8 cellular contexts compared by ENCODE assay signal in genomic region chr15:74725241-74725774, GRCh38. TPM values are rescaled to one million over a fixed set of nuclear protein-coding genes. Genes with fewer than 3 reads are reported as not detected.
DNase-seq lines count a peak whose midpoint lies in the region; ATAC-seq and FAIRE-seq lines count a peak whose summit lies in the region.

TSS of gene CYP1A1 (minus strand) at chr15:74725528. CDS start at chr15:74723097, 2,431 bp downstream.

- no peaks in the 10 kb centered on the region for H3K4me1 ChIP-seq in iPS-18a (ENCODE audit: control insufficient read depth, low read depth, low read length)
- peaks cover 0 to 2% of the 10 kb centered on the region in 2 donors for H3K4me1 ChIP-seq in small intestine (ENCODE audit: control insufficient read depth in 2 of 2, insufficient read depth in 1 of 2, low read depth in 1 of 2, low read length in 1 of 2)

- H3K4me1 Mint-ChIP-seq in activated naive CD8-positive, alpha-beta T cell treated with anti-CD3 and anti-CD28 coated beads, Interleukin-2, amount 50 U/mL, for 24 hours: peaks cover 13% of the 10 kb centered on the region

- peaks cover 25% of the 10 kb centered on the region for H3K27me3 Mint-ChIP-seq in activated naive CD8-positive, alpha-beta T cell treated with anti-CD3 and anti-CD28 coated beads, Interleukin-2, amount 50 U/mL, for 24 hours

- no peaks in the 10 kb centered on the region for H3K9me3 Mint-ChIP-seq in activated naive CD8-positive, alpha-beta T cell treated with anti-CD3 and anti-CD28 coated beads, Interleukin-2, amount 50 U/mL, for 24 hours

- FAIRE-seq in GM18507 (lab: Jason Lieb, UNC): peak; percentile 51
- FAIRE-seq in small intestine (lab: Jason Lieb, UNC): no peak

- no peaks in the 10 kb centered on the region for H3K9me3 ChIP-seq in iPS-18a (ENCODE audit: control insufficient read depth, low read depth, low read length)
- no peaks in the 10 kb centered on the region for H3K9me3 ChIP-seq in small intestine (ENCODE audit: control insufficient read depth, low read depth)

- DNase-seq in GM18507 (ENCODE audit: extremely low spot score, insufficient read length, low read depth): no peak
- peak; percentile 36 for DNase-seq in OCI-M1 (lab: John Stamatoyannopoulos, UW)
- peak; percentile 23 for DNase-seq in activated naive CD8-positive, alpha-beta T cell treated with anti-CD3 and anti-CD28 coated beads, Interleukin-2, amount 50 U/mL, for 24 hours
- peak; percentile 67 for DNase-seq in small intestine

- H3K9ac ChIP-seq in iPS-18a (ENCODE audit: low read length): no peak within 1 kb of the TSS

- peaks cover 37% of the 10 kb centered on the region for H3K27me3 ChIP-seq in iPS-18a (ENCODE audit: control insufficient read depth, insufficient read depth, low read length)
- peaks cover 0 to 3% of the 10 kb centered on the region in 2 donors for H3K27me3 ChIP-seq in small intestine (ENCODE audit: control insufficient read depth in 2 of 2, insufficient read depth in 2 of 2, low read length in 2 of 2)

- peak within 1 kb of the TSS; percentile 71 for H3K4me3 ChIP-seq in iPS-18a (ENCODE audit: low read length)
- peak within 1 kb of the TSS; percentile 33 to 61 for H3K4me3 ChIP-seq in small intestine (ENCODE audit: low read depth in 1 of 2, low read length in 2 of 2)

- ATAC-seq in activated naive CD8-positive, alpha-beta T cell treated with anti-CD3 and anti-CD28 coated beads, Interleukin-2, amount 50 U/mL, for 24 hours: peak; percentile 9
- ATAC-seq in HG03108 (IDR thresholded peaks at IDR 0.05; ENCODE audit: unreplicated experiment) (no peak), HG02642 (IDR thresholded peaks at IDR 0.05; ENCODE audit: poor library complexity, unreplicated experiment) (no peak), HG03045 (IDR thresholded peaks at IDR 0.05; ENCODE audit: unreplicated experiment) (no peak)

- whole genome bisulfite sequencing in small intestine, 3 donors: 0 to 3% (median 2%) methylated on average over 9 to 10 of the region's 10 CpGs

- peak within 1 kb of the TSS; percentile 63 for H3K4me3 Mint-ChIP-seq in activated naive CD8-positive, alpha-beta T cell treated with anti-CD3 and anti-CD28 coated beads, Interleukin-2, amount 50 U/mL, for 24 hours

- H3K36me3 Mint-ChIP-seq in activated naive CD8-positive, alpha-beta T cell treated with anti-CD3 and anti-CD28 coated beads, Interleukin-2, amount 50 U/mL, for 24 hours (ENCODE audit: low read depth): no peaks in the 10 kb centered on the region

- H3K27ac ChIP-seq in iPS-18a (ENCODE audit: low read length) (no peak within 1 kb of the TSS), small intestine (ENCODE audit: low read depth in 1 of 2, low read length in 1 of 2) (peak within 1 kb of the TSS in 1 of 2 donors; percentile 87)

- H3K36me3 ChIP-seq in iPS-18a (ENCODE audit: control insufficient read depth, low read depth, low read length) (no peaks in the 10 kb centered on the region), small intestine (ENCODE audit: control insufficient read depth in 2 of 2, insufficient read depth in 2 of 2, low read length in 2 of 2) (no peaks in the 10 kb centered on the region)

- H3K27ac Mint-ChIP-seq in activated naive CD8-positive, alpha-beta T cell treated with anti-CD3 and anti-CD28 coated beads, Interleukin-2, amount 50 U/mL, for 24 hours: no peak within 1 kb of the TSS

RNA-seq across cellular contexts. Expression of gene CYP1A1, which starts in this region (rescaled TPM):
- 10 to 100 TPM in 1 of 3 donors, under 1 TPM in 1, not detected in 1; 0.66 to 13.2 TPM for polyA plus RNA-seq in small intestine
